In genomic region chr7:55545496-55545895, GRCh38 we compare ENCODE assay signal across 10 cellular contexts. TPM values are rescaled to one million over a fixed set of nuclear protein-coding genes. Genes with fewer than 3 reads are reported as not detected.
DNase-seq lines count a peak whose midpoint lies in the region; ATAC-seq and TF ChIP-seq lines count a peak whose summit lies in the region.
"Had no signal": no experiment of that assay in that cellular context is flagged by ENCODE, and none has a peak within 500 bp of the region (broad histone marks: within the 10 kb centered on the region; RNA-seq: fewer than 3 reads in every experiment).

No MANE protein-coding gene starts in this region.

- peak overlapping the region; percentile 99 for H3K4me2 ChIP-seq in OCI-LY3 (ENCODE audit: low read length)

- peaks cover 27% of the 10 kb centered on the region for H4K20me1 ChIP-seq in OCI-LY3 (ENCODE audit: insufficient read depth, low read length)

- peak overlapping the region; percentile 78 for H3K9ac ChIP-seq in OCI-LY3 (ENCODE audit: low read length)

- no peak for ATAC-seq in mucosa of descending colon

- H2AFZ ChIP-seq in OCI-LY3 (ENCODE audit: low read depth, low read length) = no peak overlapping the region

- peak overlapping the region; percentile 96 for H3K27ac ChIP-seq in OCI-LY3 (ENCODE audit: low read length)

- H3K4me1 ChIP-seq in OCI-LY3 (ENCODE audit: low read length) (peaks cover 89% of the 10 kb centered on the region), mucosa of descending colon (ENCODE audit: low read depth) (peaks cover 27% of the 10 kb centered on the region)

- peak; percentile 31 for DNase-seq in DMS79 treated with DMSO at 0.1 percent for 48 hours (lab: John Stamatoyannopoulos, UW)
- DNase-seq in DMS79 (lab: John Stamatoyannopoulos, UW) = no peak
- peak; percentile 90 for DNase-seq in epithelial cell of proximal tubule (ENCODE audit: low read depth)
- DNase-seq in renal cortical epithelial cell (ENCODE audit: low read depth) = peak; percentile 95
- no peak for DNase-seq in NCI-H2107 treated with DMSO at 0.1 percent for 48 hours (lab: John Stamatoyannopoulos, UW; ENCODE audit: unreplicated experiment)
- no peak for DNase-seq in mucosa of descending colon
- DNase-seq in activated CD4-positive, alpha-beta T cell treated with anti-CD3 and anti-CD28 coated beads, Interleukin-2, amount 50 U/mL, for 4 hours = no peak
- DNase-seq: NCI-H1436 treated with DMSO at 0.1 percent for 48 hours; stimulated activated CD4-positive, alpha-beta T cell treated with anti-CD3 and anti-CD28 coated beads, Interleukin-15, amount 100 ng/mL, for 24 hours had no signal

- TF ChIP-seq CTCF in OCI-LY3 (IDR thresholded peaks at IDR 0.05; ENCODE audit: low read depth, low read length) = no peak
- peak; percentile 53 for TF ChIP-seq CTCF in epithelial cell of proximal tubule (conservative IDR thresholded peaks at IDR 0.05; ENCODE audit: low read depth, low read length)
- no peak for TF ChIP-seq CTCF in mucosa of descending colon (IDR thresholded peaks at IDR 0.05)

- H3K79me2 ChIP-seq in OCI-LY3 (ENCODE audit: low read length) = peaks cover 100% of the 10 kb centered on the region

- H3K4me3 ChIP-seq in OCI-LY3 (ENCODE audit: low read length) (peak overlapping the region; percentile 74; the same call in 1 of the 2 replicates), epithelial cell of proximal tubule (ENCODE audit: low read depth, low read length) (no peak overlapping the region), mucosa of descending colon (no peak overlapping the region)

- intact Hi-C loops in mucosa of descending colon (cut with DNase I, micrococcal nuclease) = no loop called here

- H3K9me3 ChIP-seq in OCI-LY3 (ENCODE audit: insufficient read depth, low read length) (no peaks in the 10 kb centered on the region), mucosa of descending colon (no peaks in the 10 kb centered on the region)

- no peaks in the 10 kb centered on the region for H3K27me3 ChIP-seq in OCI-LY3 (ENCODE audit: low read depth, low read length)

- H3K36me3 ChIP-seq in OCI-LY3 (replicated peaks; ENCODE audit: low read depth, low read length) = peaks cover 38% of the 10 kb centered on the region
- H3K36me3 ChIP-seq in mucosa of descending colon (ENCODE audit: low read depth) = no peaks in the 10 kb centered on the region

RNA-seq across cellular contexts. Expression of gene VOPP1, which starts 26.8 kb away (rescaled TPM):
- 98.3 and 116 TPM in 2 replicates for total RNA-seq in epithelial cell of proximal tubule
- total RNA-seq in renal cortical epithelial cell = 128 and 170 TPM in 2 replicates
- total RNA-seq in mucosa of descending colon = 10 to 100 TPM; 57.8 to 83.5 (median 75.2) TPM

Comparison
In these comparisons a context has a peak if more than half of its experiments do, and no peak if none do; other contexts are left out.
1. DNase-seq: peak in DMS79 treated with DMSO at 0.1 percent for 48 hours (single experiment), epithelial cell of proximal tubule (single experiment) and renal cortical epithelial cell (single experiment); none in DMS79 (single experiment), NCI-H2107 treated with DMSO at 0.1 percent for 48 hours (single experiment), mucosa of descending colon (0 of 3) and activated CD4-positive, alpha-beta T cell treated with anti-CD3 and anti-CD28 coated beads, Interleukin-2, amount 50 U/mL, for 4 hours (0 of 2).